In genomic region chr20:38298768-38299288, GRCh38 we compare ENCODE assay signal across 10 cellular contexts. TPM values are rescaled to one million over a fixed set of nuclear protein-coding genes. Genes with fewer than 3 reads are reported as not detected.
DNase-seq lines count a peak whose midpoint lies in the region; ATAC-seq, FAIRE-seq and TF ChIP-seq lines count a peak whose summit lies in the region.
"Had no signal": no experiment of that assay in that cellular context is flagged by ENCODE, and none has a peak within 500 bp of the region (broad histone marks: within the 10 kb centered on the region; RNA-seq: fewer than 3 reads in every experiment).

No MANE protein-coding gene starts in this region.

- H3K27me3 Mint-ChIP-seq in mesothelial cell of epicardium (ENCODE audit: low read depth): no peaks in the 10 kb centered on the region

- no peak overlapping the region for H3K4me3 Mint-ChIP-seq in mesothelial cell of epicardium

- DNase-seq in RWPE2 (ENCODE audit: low spot score): no peak
- no peak for DNase-seq in esophagus muscularis mucosa (ENCODE audit: extremely low spot score)
- no peak for DNase-seq in mesothelial cell of epicardium (ENCODE audit: low spot score in 2 of 2, unreplicated experiment in 2 of 2)
- peak; percentile 50 to 60 for DNase-seq in thyroid gland
- DNase-seq in GM19239 (ENCODE audit: insufficient read length, low spot score): no peak
- DNase-seq in retina: no peak
- DNase-seq in NCI-H2196 treated with DMSO at 0.1 percent for 48 hours (lab: John Stamatoyannopoulos, UW; ENCODE audit: unreplicated experiment): no peak

- H3K4me3 ChIP-seq in RWPE2 (ENCODE audit: severe bottlenecking) (no peak overlapping the region), esophagus muscularis mucosa (no peak overlapping the region), thyroid gland (replicated peaks in 1 of 3) (no peak overlapping the region)

- H3K36me3 Mint-ChIP-seq in mesothelial cell of epicardium: no peaks in the 10 kb centered on the region

- intact Hi-C loops in esophagus muscularis mucosa (cut with DNase I) (no loop called here), thyroid gland (cut with DNase I) (no loop called here)

- WGBS in esophagus muscularis mucosa: 15% methylated on average over 12 of the region's 13 CpGs
- WGBS in thyroid gland, 2 donors: 27 to 44% methylated on average over 10 to 12 of the region's 13 CpGs

- no peak for TF ChIP-seq EP300 in esophagus muscularis mucosa (IDR thresholded peaks at IDR 0.05)

- H3K9me3 Mint-ChIP-seq in mesothelial cell of epicardium: no peaks in the 10 kb centered on the region

- no peak for FAIRE-seq in GM19239 (lab: Jason Lieb, UNC)

- H3K4me1 Mint-ChIP-seq in mesothelial cell of epicardium: peaks cover 14% of the 10 kb centered on the region

- ATAC-seq in RWPE2 (ENCODE audit: low read depth): 0 out of 3 replicates have a peak, but pooled peaks have one; percentile 18
- no peak for ATAC-seq in HG02981 (IDR thresholded peaks at IDR 0.05; ENCODE audit: unreplicated experiment)

- TF ChIP-seq CTCF in RWPE2 (IDR thresholded peaks at IDR 0.05; ENCODE audit: poor library complexity, severe bottlenecking) (no peak), esophagus muscularis mucosa (IDR thresholded peaks at IDR 0.05) (no peak), mesothelial cell of epicardium (IDR thresholded peaks at IDR 0.05; ENCODE audit: unreplicated experiment) (no peak), thyroid gland (IDR thresholded peaks at IDR 0.05) (no peak)

- H3K36me3 ChIP-seq in RWPE2 (ENCODE audit: low read depth) (no peaks in the 10 kb centered on the region), esophagus muscularis mucosa (no peaks in the 10 kb centered on the region), thyroid gland (no peaks in the 10 kb centered on the region)

- H3K27me3 ChIP-seq in RWPE2 (ENCODE audit: insufficient read depth, poor library complexity, severe bottlenecking) (no peaks in the 10 kb centered on the region), esophagus muscularis mucosa (peaks cover 0 to 12% (median 2%) of the 10 kb centered on the region in 4 donors), thyroid gland (peaks cover 4% of the 10 kb centered on the region)

- H3K4me1 ChIP-seq in RWPE2 (ENCODE audit: insufficient read depth, poor library complexity, severe bottlenecking) (no peaks in the 10 kb centered on the region), esophagus muscularis mucosa (peaks cover 8 to 21% (median 19%) of the 10 kb centered on the region in 4 donors), thyroid gland (peaks cover 0 to 11% of the 10 kb centered on the region in 2 donors)

- H3K27ac Mint-ChIP-seq in mesothelial cell of epicardium: peak overlapping the region; percentile 95

- H3K27ac ChIP-seq in RWPE2 (ENCODE audit: poor library complexity, severe bottlenecking): no peak overlapping the region
- peak overlapping the region; percentile 79 to 84 (median 81) for H3K27ac ChIP-seq in esophagus muscularis mucosa (replicated peaks in 1 of 4)
- peak overlapping the region; percentile 31 to 58 (median 47) for H3K27ac ChIP-seq in thyroid gland

- no peaks in the 10 kb centered on the region for H3K9me3 ChIP-seq in RWPE2 (ENCODE audit: severe bottlenecking)
- no peaks in the 10 kb centered on the region for H3K9me3 ChIP-seq in esophagus muscularis mucosa
- no peaks in the 10 kb centered on the region for H3K9me3 ChIP-seq in thyroid gland

- no peak for TF ChIP-seq POLR2A in esophagus muscularis mucosa (IDR thresholded peaks at IDR 0.05; ENCODE audit: low read depth)
- no peak for TF ChIP-seq POLR2A in thyroid gland (IDR thresholded peaks at IDR 0.05)

RNA-seq across cellular contexts. Expression of gene BPI, which starts 5.1 kb away (rescaled TPM):
- total RNA-seq in esophagus muscularis mucosa (under 1 TPM in 2 of 4 donors, not detected in 2; 0.66 to 0.92 TPM), mesothelial cell of epicardium (not detected in 3 replicates), thyroid gland (under 1 TPM in 2 of 4 donors, not detected in 2; 0.22 to 0.40 TPM)
- total RNA-seq: myocyte had no signal

RNA-seq across cellular contexts. Expression of gene KIAA1755, which starts 38.3 kb away (rescaled TPM):
- total RNA-seq in esophagus muscularis mucosa (10 to 100 TPM in 1 of 4 donors, 1 to 10 TPM in 3; 7.3 to 13.3 (median 8.5) TPM), mesothelial cell of epicardium (3.3 to 4.4 TPM (median 3.6 TPM) in 3 replicates), thyroid gland (1 to 10 TPM; 1.0 to 5.5 (median 1.7) TPM)

RNA-seq across cellular contexts. Expression of gene LBP, which starts 47.5 kb away (rescaled TPM):
- under 1 TPM in 2 of 4 donors, not detected in 2; 0.13 to 0.33 TPM for total RNA-seq in esophagus muscularis mucosa
- not detected in 3 replicates for total RNA-seq in mesothelial cell of epicardium
- 1 to 10 TPM in 3 of 4 donors, under 1 TPM in 1; 0.45 to 3.4 (median 2.3) TPM for total RNA-seq in thyroid gland
- total RNA-seq: myocyte, urinary bladder had no signal

Comparison
In these comparisons a context has a peak if more than half of its experiments do, and no peak if none do; other contexts are left out.
1. DNase-seq: peak in thyroid gland (2 of 2); none in RWPE2 (single experiment), esophagus muscularis mucosa (single experiment), mesothelial cell of epicardium (0 of 2), GM19239 (single experiment), retina (single experiment) and NCI-H2196 treated with DMSO at 0.1 percent for 48 hours (single experiment).